In genomic region chr2:195620499-195620898, GRCh38 we compare ENCODE assay signal across 18 cellular contexts.
"Had no signal": no experiment of that assay in that cellular context is flagged by ENCODE, and none has a peak within 500 bp of the region (broad histone marks: within the 10 kb centered on the region; RNA-seq: fewer than 3 reads in every experiment).

No MANE protein-coding gene starts in this region.

- DNase-seq: activated B cell treated with CpG ODN at 0.5 μM for 24 hours; activated CD4-positive, alpha-beta T cell treated with anti-CD3 and anti-CD28 coated beads, Interleukin-2, amount 10 ng/mL, durations not matched to agents 24 days and 14 days; activated CD8-positive, alpha-beta memory T cell treated with anti-CD3 and anti-CD28 coated beads for 24 hours; activated naive CD4-positive, alpha-beta T cell treated with anti-CD3 and anti-CD28 coated beads, Interleukin-2, amount 10 ng/mL, durations not matched to agents 7 days and 5 days; activated T-cell treated with anti-CD3 and anti-CD28 coated beads for 4 hours; adrenal gland; body of pancreas; erythroblast; immature natural killer cell; left colon; mucosa of descending colon; right lobe of liver; stimulated activated CD4-positive, alpha-beta T cell treated with anti-CD3 and anti-CD28 coated beads, Interleukin-12 subunit alpha, Interleukin-12 subunit beta, amount 100 ng/mL, for 4 hours; stimulated activated naive CD4-positive, alpha-beta T cell treated with Interleukin-2 at 50 U/mL for 16 hours had no signal

- ATAC-seq: activated T-helper 17 cell treated with anti-CD3 and anti-CD28 coated beads, Interleukin-2, amount 50 U/mL, for 72 hours; body of pancreas; left colon; mucosa of descending colon; natural killer cell treated with Interleukin-12 subunit alpha and Interleukin-12 subunit beta and Interleukin-15 and Interleukin-18, amount 100 ng/mL, for 72 hours; right lobe of liver had no signal

- H3K4me3 ChIP-seq: adrenal gland, body of pancreas, lung, mucosa of descending colon, prostate gland, right lobe of liver had no signal

- H3K27me3 ChIP-seq: adrenal gland, body of pancreas, right lobe of liver had no signal

- H3K4me1 ChIP-seq: adrenal gland, body of pancreas, prostate gland, right lobe of liver had no signal

- H3K27ac ChIP-seq: adrenal gland, body of pancreas, prostate gland, right lobe of liver had no signal

- H3K36me3 ChIP-seq: adrenal gland, prostate gland, right lobe of liver had no signal

- H3K9me3 ChIP-seq: adrenal gland, body of pancreas, mucosa of descending colon, prostate gland, right lobe of liver had no signal
